8 cellular contexts compared by ENCODE assay signal in genomic region chr14:34547136-34547520, GRCh38. TPM values are rescaled to one million over a fixed set of nuclear protein-coding genes. Genes with fewer than 3 reads are reported as not detected.
DNase-seq lines count a peak whose midpoint lies in the region; ATAC-seq and TF ChIP-seq lines count a peak whose summit lies in the region.
"Not testable (repeated sequence)": the region's sequence is repeated elsewhere in the genome, so short reads cannot be mapped to it uniquely, and the experiment has no call there.

No MANE protein-coding gene starts in this region.

- H3K27me3 Mint-ChIP-seq in central memory CD8-positive, alpha-beta T cell = not testable (repeated sequence)

- H3K4me3 ChIP-seq in psoas muscle = not testable (repeated sequence)

- no CpG with 5 or more reads among the region's 16 CpGs for WGBS in psoas muscle, 3 donors

- not testable (repeated sequence) for H3K36me3 ChIP-seq in psoas muscle (ENCODE audit: insufficient read depth in 1 of 2, low read depth in 1 of 2)

- not testable (repeated sequence) for H3K4me3 Mint-ChIP-seq in central memory CD8-positive, alpha-beta T cell

- intact Hi-C loops in psoas muscle (cut with DNase I) = not testable (repeated sequence)

- not testable (repeated sequence) for H3K27ac ChIP-seq in psoas muscle

- H3K27ac Mint-ChIP-seq in central memory CD8-positive, alpha-beta T cell (ENCODE audit: low read depth) = peak overlapping the region; percentile 88

- peak; percentile 30 for ATAC-seq in GM18499 (IDR thresholded peaks at IDR 0.05; ENCODE audit: insufficient read depth, unreplicated experiment)
- peak; percentile 38 for ATAC-seq in GM19324 (IDR thresholded peaks at IDR 0.05; ENCODE audit: low FRiP score, unreplicated experiment)
- peak; percentile 43 for ATAC-seq in GM21528 (IDR thresholded peaks at IDR 0.05; ENCODE audit: low FRiP score, unreplicated experiment)
- peak; percentile 40 for ATAC-seq in HG02870 (IDR thresholded peaks at IDR 0.05; ENCODE audit: unreplicated experiment)
- peak; percentile 25 for ATAC-seq in HG03196 (IDR thresholded peaks at IDR 0.05; ENCODE audit: unreplicated experiment)
- ATAC-seq in SK-N-SH treated with all-trans-retinoic acid at 6 μM for 48 hours = peak; percentile 80
- peak; percentile 12 for ATAC-seq in central memory CD8-positive, alpha-beta T cell (replicated peaks; ENCODE audit: extremely low read depth, poor library complexity, severe bottlenecking)
- ATAC-seq in psoas muscle = peak; percentile 12 to 29 (median 24)

- H3K9me3 Mint-ChIP-seq in central memory CD8-positive, alpha-beta T cell = not testable (repeated sequence)

- H3K36me3 Mint-ChIP-seq in central memory CD8-positive, alpha-beta T cell (ENCODE audit: insufficient read depth) = peaks cover 12% of the 10 kb centered on the region

- H3K4me1 ChIP-seq in psoas muscle = not testable (repeated sequence)

- not testable (repeated sequence) for H3K9me3 ChIP-seq in psoas muscle

- DNase-seq in central memory CD8-positive, alpha-beta T cell (ENCODE audit: low spot score in 2 of 2); psoas muscle: not testable (repeated sequence)

- TF ChIP-seq CTCF in psoas muscle (IDR thresholded peaks at IDR 0.05) = not testable (repeated sequence)

- not testable (repeated sequence) for H3K4me1 Mint-ChIP-seq in central memory CD8-positive, alpha-beta T cell

- H3K27me3 ChIP-seq in psoas muscle (ENCODE audit: insufficient read depth in 3 of 3, low read length in 2 of 3) = not testable (repeated sequence)

RNA-seq across cellular contexts. Expression of gene EAPP, which starts 7.6 kb away (rescaled TPM):
- 10 to 100 TPM; 19.9 to 28.2 (median 24.0) TPM for total RNA-seq in psoas muscle
- 10 to 100 TPM; 16.5 to 30.1 (median 22.9) TPM for polyA plus RNA-seq in psoas muscle

Comparison
In these comparisons a context has a peak if more than half of its experiments do, and no peak if none do; other contexts are left out.
1. ATAC-seq: peak in every context shown above with its lines; median percentile 80 in SK-N-SH treated with all-trans-retinoic acid at 6 μM for 48 hours; 43 in GM21528; 40 in HG02870; 38 in GM19324; 30 in GM18499; 25 in HG03196; 24 in psoas muscle; 12 in central memory CD8-positive, alpha-beta T cell.